24 cellular contexts compared by ENCODE assay signal in genomic region chr10:6098156-6098555, GRCh38. TPM values are rescaled to one million over a fixed set of nuclear protein-coding genes. Genes with fewer than 3 reads are reported as not detected.
"Had no signal": no experiment of that assay in that cellular context is flagged by ENCODE, and none has a peak within 500 bp of the region (broad histone marks: within the 10 kb centered on the region; RNA-seq: fewer than 3 reads in every experiment).

No MANE protein-coding gene starts in this region.

- H3K27ac Mint-ChIP-seq: activated T-helper 1 cell treated with anti-CD3 and anti-CD28 coated beads, Interleukin-12 subunit alpha, Interleukin-12 subunit beta, Interleukin-2, Interleukin-4 antibody, amounts not matched to agents 30 ng/mL and 10 ng/mL and 1 ng/mL, durations not matched to agents 14 hours and 24 hours and 36 hours; neural progenitor cell had no signal

- H3K27me3 ChIP-seq: breast epithelium, esophagus muscularis mucosa, left lung, neural progenitor cell, tibial artery had no signal

- ATAC-seq: left lung; naive thymus-derived CD8-positive, alpha-beta T cell; stimulated activated naive CD8-positive, alpha-beta T cell treated with anti-CD3 and anti-CD28 coated beads, Interleukin-15, Interleukin-2, amounts not matched to agents 100 U/mL and 50 U/mL, for 24 hours had no signal

- H3K4me3 Mint-ChIP-seq: activated naive CD8-positive, alpha-beta T cell; activated T-helper 1 cell treated with anti-CD3 and anti-CD28 coated beads, Interleukin-12 subunit alpha, Interleukin-12 subunit beta, Interleukin-2, Interleukin-4 antibody, amounts not matched to agents 30 ng/mL and 10 ng/mL and 1 ng/mL, durations not matched to agents 14 hours and 24 hours and 36 hours; central memory CD8-positive, alpha-beta T cell; naive thymus-derived CD8-positive, alpha-beta T cell; neural progenitor cell had no signal

- H3K36me3 ChIP-seq: breast epithelium had no signal

- H3K9me3 Mint-ChIP-seq: activated T-helper 1 cell treated with anti-CD3 and anti-CD28 coated beads, Interleukin-12 subunit alpha, Interleukin-12 subunit beta, Interleukin-2, Interleukin-4 antibody, amounts not matched to agents 30 ng/mL and 10 ng/mL and 1 ng/mL, durations not matched to agents 14 hours and 24 hours and 36 hours; central memory CD8-positive, alpha-beta T cell; naive thymus-derived CD8-positive, alpha-beta T cell had no signal

- H3K4me3 ChIP-seq: breast epithelium, esophagus muscularis mucosa, left lung, lung, neural progenitor cell, tibial artery had no signal

- DNase-seq: activated CD4-positive, alpha-beta T cell treated with anti-CD3 and anti-CD28 coated beads, Interleukin-2, amount 50 U/mL, for 48 hours; activated CD4-positive, CD25-positive, alpha-beta regulatory T cell treated with anti-CD3 and anti-CD28 coated beads, Interleukin-2, amount 50 U/mL, for 72 hours; activated gamma-delta T cell treated with Interleukin-2 at 50 U/mL for 16 hours; amniotic stem cell; effector memory CD4-positive, alpha-beta T cell; hippocampal formation; kidney glomerular epithelial cell; left lung; naive thymus-derived CD8-positive, alpha-beta T cell; posterior cingulate gyrus; stimulated activated CD4-positive, alpha-beta T cell treated with anti-CD3 and anti-CD28 coated beads, Interleukin-4, amount 100 ng/mL, for 1 hour; stimulated activated naive CD8-positive, alpha-beta T cell treated with anti-CD3 and anti-CD28 coated beads, Interleukin-15, Interleukin-2, amounts not matched to agents 100 U/mL and 50 U/mL, for 24 hours; SW 1271; tibial artery had no signal

- H3K4me1 ChIP-seq: breast epithelium had no signal

- H3K9me3 ChIP-seq: breast epithelium, esophagus muscularis mucosa, left lung, tibial artery had no signal

- H3K27ac ChIP-seq: breast epithelium, esophagus muscularis mucosa, left lung, neural progenitor cell, tibial artery, VCaP had no signal

- H3K27me3 Mint-ChIP-seq: activated naive CD8-positive, alpha-beta T cell; central memory CD8-positive, alpha-beta T cell; naive thymus-derived CD8-positive, alpha-beta T cell had no signal

RNA-seq across cellular contexts. Expression of gene IL2RA, which starts 36.0 kb away (rescaled TPM):
- total RNA-seq: dermis microvascular lymphatic vessel endothelial cell, frontal cortex had no signal
